21 cellular contexts compared by ENCODE assay signal in the genomic region with DNA sequence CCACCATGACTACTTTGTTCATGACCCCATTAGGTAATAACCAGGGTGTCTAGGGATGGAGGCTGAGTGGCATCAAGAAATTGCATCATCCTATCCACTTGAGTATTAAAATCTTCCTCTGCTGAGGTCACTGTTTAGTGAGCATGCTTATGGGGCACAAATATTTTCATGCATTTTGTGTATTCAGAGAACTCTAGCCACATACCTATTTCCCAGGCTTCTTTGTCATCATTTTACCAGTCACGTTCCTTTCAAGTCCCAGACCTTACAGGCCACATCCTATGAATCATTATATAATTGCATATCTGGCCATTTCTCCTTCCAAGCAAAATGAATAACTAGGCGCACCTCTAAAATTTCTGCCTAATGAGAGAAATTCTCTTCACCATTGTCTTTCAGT.
"Had no signal": no experiment of that assay in that cellular context is flagged by ENCODE, and none has a peak within 500 bp of the region (broad histone marks: within the 10 kb centered on the region; RNA-seq: fewer than 3 reads in every experiment).

No MANE protein-coding gene starts in this region.

- H3K27me3 ChIP-seq: heart left ventricle, right lobe of liver, suprapubic skin, thyroid gland had no signal

- H3K9me3 ChIP-seq: heart left ventricle, psoas muscle, right lobe of liver, thyroid gland had no signal

- H3K4me1 ChIP-seq: heart left ventricle, parathyroid adenoma, psoas muscle, right lobe of liver, suprapubic skin, thyroid gland had no signal

- DNase-seq: dermis blood vessel endothelial cell; effector CD4-positive, alpha-beta T cell; endodermal cell; erythroblast; foreskin melanocyte; heart left ventricle; hippocampal formation; kidney glomerular epithelial cell; mesendoderm; naive B cell; nephron progenitor cell; psoas muscle; retina; right lobe of liver; stimulated activated CD4-positive, alpha-beta T cell treated with anti-CD3 and anti-CD28 coated beads, Interleukin-4, amount 100 ng/mL, for 1 hour; stimulated activated CD8-positive, alpha-beta memory T cell treated with anti-CD3 and anti-CD28 coated beads, Interleukin-4, amount 100 ng/mL, for 48 hours; stimulated activated naive CD8-positive, alpha-beta T cell treated with anti-CD3 and anti-CD28 coated beads, Interleukin-15, Interleukin-2, amounts not matched to agents 100 U/mL and 50 U/mL, for 24 hours; thyroid gland had no signal

- H2AFZ ChIP-seq: parathyroid adenoma had no signal

- H3K36me3 ChIP-seq: heart left ventricle, right lobe of liver, suprapubic skin, thyroid gland had no signal

- H3K4me3 ChIP-seq: heart left ventricle, psoas muscle, right lobe of liver, suprapubic skin, thyroid gland had no signal

- H3K27ac ChIP-seq: heart left ventricle, parathyroid adenoma, psoas muscle, right lobe of liver, suprapubic skin, thyroid gland had no signal

- ATAC-seq: heart left ventricle; psoas muscle; right lobe of liver; stimulated activated effector memory CD8-positive, alpha-beta T cell treated with anti-CD3 and anti-CD28 coated beads, Interleukin-12 subunit alpha, Interleukin-12 subunit beta, amount 100 ng/mL, for 72 hours; stimulated activated naive CD8-positive, alpha-beta T cell treated with anti-CD3 and anti-CD28 coated beads, Interleukin-15, Interleukin-2, amounts not matched to agents 100 U/mL and 50 U/mL, for 24 hours had no signal

- H3K9ac ChIP-seq: parathyroid adenoma had no signal

- H3K79me2 ChIP-seq: parathyroid adenoma had no signal
